Comparison of ENCODE assay signal across 8 cellular contexts in the genomic region with DNA sequence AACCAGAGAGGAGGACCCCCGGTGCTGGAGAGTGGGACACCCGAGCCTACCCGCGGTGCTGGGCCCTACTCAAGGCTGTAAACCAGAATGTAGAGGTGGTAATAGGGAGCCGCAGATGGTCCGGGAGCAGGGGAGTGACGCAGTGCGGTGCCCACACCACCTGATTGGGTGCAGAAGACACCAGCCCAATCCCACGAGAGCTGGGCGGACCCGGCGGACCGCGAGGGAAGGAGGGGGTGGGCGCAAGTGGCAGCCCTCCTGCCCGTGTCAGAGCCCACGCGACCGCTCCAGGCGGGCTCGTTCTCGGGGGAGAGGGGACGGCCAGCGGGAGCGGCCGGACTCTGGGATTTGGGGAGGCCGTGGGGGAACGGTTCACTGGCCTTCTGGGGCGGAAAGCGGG.
A peak's percentile ranks its signal among the peaks of the same experiment; 100 is the strongest.
DNase-seq lines count a peak whose midpoint lies in the region; ATAC-seq and TF ChIP-seq lines count a peak whose summit lies in the region.

No MANE protein-coding gene starts in this region.

- TF ChIP-seq CTCF in CD14-positive monocyte (IDR thresholded peaks at IDR 0.05) (no peak), osteocyte (IDR thresholded peaks at IDR 0.05) (no peak)

- intact Hi-C loops in CD14-positive monocyte (cut with micrococcal nuclease) (no loop called here), cardiac septum (cut with DNase I) (no loop called here)
- intact Hi-C loops in activated T-helper 2 cell treated with anti-CD3 and anti-CD28 coated beads, Interferon-gamma antibody, Interleukin-2, Interleukin-4, amounts not matched to agents 10 μg/mL and 5 μg/mL and 100 μg/mL, durations not matched to agents 14 hours and 24 hours and 36 hours (cut with micrococcal nuclease): no loop called here

- peaks cover 28 to 42% (median 31%) of the 10 kb centered on the region in 3 donors for H3K27me3 Mint-ChIP-seq in CD14-positive monocyte (ENCODE audit: low read depth in 3 of 3)
- peaks cover 47% of the 10 kb centered on the region for H3K27me3 Mint-ChIP-seq in activated T-helper 2 cell treated with anti-CD3 and anti-CD28 coated beads, Interferon-gamma antibody, Interleukin-2, Interleukin-4, amounts not matched to agents 10 μg/mL and 5 μg/mL and 100 μg/mL, durations not matched to agents 14 hours and 24 hours and 36 hours (ENCODE audit: low read depth)
- H3K27me3 Mint-ChIP-seq in osteocyte (ENCODE audit: unreplicated experiment): no peaks in the 10 kb centered on the region

- H3K36me3 Mint-ChIP-seq in CD14-positive monocyte (peaks cover 2 to 4% of the 10 kb centered on the region in 2 donors), osteocyte (ENCODE audit: unreplicated experiment) (no peaks in the 10 kb centered on the region)
- no peaks in the 10 kb centered on the region for H3K36me3 Mint-ChIP-seq in activated T-helper 2 cell treated with anti-CD3 and anti-CD28 coated beads, Interferon-gamma antibody, Interleukin-2, Interleukin-4, amounts not matched to agents 10 μg/mL and 5 μg/mL and 100 μg/mL, durations not matched to agents 14 hours and 24 hours and 36 hours (ENCODE audit: low read depth)

- H3K9me3 Mint-ChIP-seq in CD14-positive monocyte (peaks cover 0 to 4% (median 3%) of the 10 kb centered on the region in 7 donors), osteocyte (ENCODE audit: unreplicated experiment) (no peaks in the 10 kb centered on the region)
- H3K9me3 Mint-ChIP-seq in activated T-helper 2 cell treated with anti-CD3 and anti-CD28 coated beads, Interferon-gamma antibody, Interleukin-2, Interleukin-4, amounts not matched to agents 10 μg/mL and 5 μg/mL and 100 μg/mL, durations not matched to agents 14 hours and 24 hours and 36 hours: no peaks in the 10 kb centered on the region

- H3K27ac Mint-ChIP-seq in CD14-positive monocyte: no peak overlapping the region
- no peak overlapping the region for H3K27ac Mint-ChIP-seq in activated T-helper 2 cell treated with anti-CD3 and anti-CD28 coated beads, Interferon-gamma antibody, Interleukin-2, Interleukin-4, amounts not matched to agents 10 μg/mL and 5 μg/mL and 100 μg/mL, durations not matched to agents 14 hours and 24 hours and 36 hours
- peak overlapping the region; percentile 77 for H3K27ac Mint-ChIP-seq in osteocyte (ENCODE audit: unreplicated experiment)

- H3K4me1 Mint-ChIP-seq in CD14-positive monocyte: peaks cover 30% of the 10 kb centered on the region
- H3K4me1 Mint-ChIP-seq in activated T-helper 2 cell treated with anti-CD3 and anti-CD28 coated beads, Interferon-gamma antibody, Interleukin-2, Interleukin-4, amounts not matched to agents 10 μg/mL and 5 μg/mL and 100 μg/mL, durations not matched to agents 14 hours and 24 hours and 36 hours (ENCODE audit: low read depth): peaks cover 2% of the 10 kb centered on the region
- peaks cover 25% of the 10 kb centered on the region for H3K4me1 Mint-ChIP-seq in osteocyte (ENCODE audit: unreplicated experiment)

- no peak for ATAC-seq in GM18868 (IDR thresholded peaks at IDR 0.05; ENCODE audit: unreplicated experiment)
- no peak for ATAC-seq in GM18907 (IDR thresholded peaks at IDR 0.05; ENCODE audit: unreplicated experiment)
- no peak for ATAC-seq in GM18505 (IDR thresholded peaks at IDR 0.05; ENCODE audit: unreplicated experiment)

- H3K4me3 Mint-ChIP-seq in CD14-positive monocyte: peak overlapping the region; percentile 62 to 88
- H3K4me3 Mint-ChIP-seq in activated T-helper 2 cell treated with anti-CD3 and anti-CD28 coated beads, Interferon-gamma antibody, Interleukin-2, Interleukin-4, amounts not matched to agents 10 μg/mL and 5 μg/mL and 100 μg/mL, durations not matched to agents 14 hours and 24 hours and 36 hours (ENCODE audit: low read depth): peak overlapping the region; percentile 13
- peak overlapping the region; percentile 64 for H3K4me3 Mint-ChIP-seq in osteocyte (ENCODE audit: unreplicated experiment)

- DNase-seq in CD14-positive monocyte (ENCODE audit: low spot score) (peak; percentile 25), cardiac septum (ENCODE audit: low spot score) (peak; percentile 57), osteocyte (ENCODE audit: extremely low spot score, unreplicated experiment) (no peak), mesenteric fat pad (ENCODE audit: low spot score) (no peak)
- DNase-seq in activated T-helper 2 cell treated with anti-CD3 and anti-CD28 coated beads, Interferon-gamma antibody, Interleukin-2, Interleukin-4, amounts not matched to agents 10 μg/mL and 5 μg/mL and 100 μg/mL, durations not matched to agents 14 hours and 24 hours and 36 hours (ENCODE audit: low spot score): no peak

- TF ChIP-seq POLR2A in GM18505 (IDR thresholded peaks at IDR 0.05; ENCODE audit: borderline replicate concordance, extremely low read depth, insufficient read depth, insufficient read length): no peak

Comparison
In these comparisons a context has a peak if more than half of its experiments do, and no peak if none do; other contexts are left out.
1. DNase-seq: peak in CD14-positive monocyte (single experiment) and cardiac septum (single experiment); none in activated T-helper 2 cell treated with anti-CD3 and anti-CD28 coated beads, Interferon-gamma antibody, Interleukin-2, Interleukin-4, amounts not matched to agents 10 μg/mL and 5 μg/mL and 100 μg/mL, durations not matched to agents 14 hours and 24 hours and 36 hours (single experiment), osteocyte (single experiment) and mesenteric fat pad (single experiment).
2. H3K4me3 Mint-ChIP-seq: peak in every context shown above with its lines; median percentile 75 in CD14-positive monocyte; 64 in osteocyte; 13 in activated T-helper 2 cell treated with anti-CD3 and anti-CD28 coated beads, Interferon-gamma antibody, Interleukin-2, Interleukin-4, amounts not matched to agents 10 μg/mL and 5 μg/mL and 100 μg/mL, durations not matched to agents 14 hours and 24 hours and 36 hours.